Comparison of ENCODE assay signal across 2 cellular contexts in the genomic region with DNA sequence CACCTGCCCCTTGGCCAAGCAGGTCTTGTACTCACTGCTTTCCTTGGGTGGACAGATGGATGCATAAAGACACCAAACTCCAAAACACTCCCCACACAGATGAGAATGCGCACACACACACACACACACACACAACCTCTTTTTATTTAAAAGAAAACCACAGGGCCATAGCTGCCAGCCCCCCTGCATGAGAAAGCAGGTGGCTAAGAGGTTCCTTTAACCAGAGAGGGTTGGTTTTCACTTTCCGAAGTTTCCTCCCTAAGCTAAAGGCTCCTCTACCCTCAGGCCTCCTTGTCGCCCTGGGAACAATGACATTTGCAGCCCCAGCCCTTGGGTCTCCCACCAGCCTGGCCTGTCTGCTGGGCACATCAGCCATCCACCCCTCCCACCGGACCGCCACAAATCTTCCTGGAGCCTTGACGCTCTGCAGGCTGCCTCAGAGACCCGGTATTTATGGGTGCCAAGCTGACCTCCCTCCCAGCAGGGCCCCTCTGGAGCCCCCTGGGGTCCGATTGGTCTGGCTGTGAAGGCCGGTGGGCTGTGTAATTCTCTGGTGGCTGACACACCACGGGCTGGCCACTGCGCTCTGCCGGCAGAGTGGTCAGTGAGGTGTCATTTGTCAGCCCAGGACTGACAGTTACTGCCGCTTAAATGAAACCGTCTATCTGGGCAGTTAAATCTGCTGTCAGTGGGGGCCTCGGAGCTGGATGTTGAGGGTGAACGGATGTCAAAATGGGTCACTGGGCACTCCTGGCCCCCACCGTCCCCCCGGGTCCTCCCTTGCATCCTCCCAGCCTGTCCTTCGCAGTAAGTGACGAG.
TF ChIP-seq lines count a peak whose summit lies in the region.

No MANE protein-coding gene starts in this region.

TF ChIP-seq in HepG2, 621 proteins besides CTCF, POLR2A, EP300 and RAD21:
- TF ChIP-seq KAT2B (IDR thresholded peaks at IDR 0.05; ENCODE audit: borderline replicate concordance, low read depth, low read length): no peak
- TF ChIP-seq NFYB (CRISPR knock-in tag; IDR thresholded peaks at IDR 0.05): no peak
- no peak for TF ChIP-seq ZBED4 (CRISPR knock-in tag; IDR thresholded peaks at IDR 0.05; ENCODE audit: borderline replicate concordance)
- no peak for TF ChIP-seq ZNF672 (CRISPR knock-in tag; IDR thresholded peaks at IDR 0.05)
- 0 out of 2 replicates have a peak, but pooled peaks have one; percentile 7 for TF ChIP-seq AKAP8 (CRISPR knock-in tag; IDR thresholded peaks at IDR 0.05)
- TF ChIP-seq, protein P1, sequence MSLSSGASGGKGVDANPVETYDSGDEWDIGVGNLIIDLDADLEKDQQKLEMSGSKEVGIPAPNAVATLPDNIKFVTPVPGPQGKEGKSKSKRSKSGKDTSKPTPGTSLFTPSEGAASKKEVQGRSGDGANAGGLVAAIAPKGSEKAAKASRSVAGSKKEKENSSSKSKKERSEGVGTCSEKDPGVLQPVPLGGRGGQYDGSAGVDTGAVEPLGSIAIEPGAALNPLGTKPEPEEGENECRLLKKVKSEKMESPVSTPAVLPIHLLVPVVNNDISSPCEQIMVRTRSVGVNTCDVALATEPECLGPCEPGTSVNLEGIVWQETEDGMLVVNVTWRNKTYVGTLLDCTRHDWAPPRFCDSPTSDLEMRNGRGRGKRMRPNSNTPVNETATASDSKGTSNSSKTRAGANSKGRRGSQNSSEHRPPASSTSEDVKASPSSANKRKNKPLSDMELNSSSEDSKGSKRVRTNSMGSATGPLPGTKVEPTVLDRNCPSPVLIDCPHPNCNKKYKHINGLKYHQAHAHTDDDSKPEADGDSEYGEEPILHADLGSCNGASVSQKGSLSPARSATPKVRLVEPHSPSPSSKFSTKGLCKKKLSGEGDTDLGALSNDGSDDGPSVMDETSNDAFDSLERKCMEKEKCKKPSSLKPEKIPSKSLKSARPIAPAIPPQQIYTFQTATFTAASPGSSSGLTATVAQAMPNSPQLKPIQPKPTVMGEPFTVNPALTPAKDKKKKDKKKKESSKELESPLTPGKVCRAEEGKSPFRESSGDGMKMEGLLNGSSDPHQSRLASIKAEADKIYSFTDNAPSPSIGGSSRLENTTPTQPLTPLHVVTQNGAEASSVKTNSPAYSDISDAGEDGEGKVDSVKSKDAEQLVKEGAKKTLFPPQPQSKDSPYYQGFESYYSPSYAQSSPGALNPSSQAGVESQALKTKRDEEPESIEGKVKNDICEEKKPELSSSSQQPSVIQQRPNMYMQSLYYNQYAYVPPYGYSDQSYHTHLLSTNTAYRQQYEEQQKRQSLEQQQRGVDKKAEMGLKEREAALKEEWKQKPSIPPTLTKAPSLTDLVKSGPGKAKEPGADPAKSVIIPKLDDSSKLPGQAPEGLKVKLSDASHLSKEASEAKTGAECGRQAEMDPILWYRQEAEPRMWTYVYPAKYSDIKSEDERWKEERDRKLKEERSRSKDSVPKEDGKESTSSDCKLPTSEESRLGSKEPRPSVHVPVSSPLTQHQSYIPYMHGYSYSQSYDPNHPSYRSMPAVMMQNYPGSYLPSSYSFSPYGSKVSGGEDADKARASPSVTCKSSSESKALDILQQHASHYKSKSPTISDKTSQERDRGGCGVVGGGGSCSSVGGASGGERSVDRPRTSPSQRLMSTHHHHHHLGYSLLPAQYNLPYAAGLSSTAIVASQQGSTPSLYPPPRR (CRISPR knock-in tag; IDR thresholded peaks at IDR 0.05; ENCODE audit: borderline replicate concordance): no peak
- no peak for TF ChIP-seq SIX1 (CRISPR knock-in tag; IDR thresholded peaks at IDR 0.05; ENCODE audit: borderline replicate concordance)
- TF ChIP-seq KLF6 (CRISPR knock-in tag; IDR thresholded peaks at IDR 0.05): no peak
- TF ChIP-seq SMYD3 (CRISPR knock-in tag; IDR thresholded peaks at IDR 0.05): no peak
- TF ChIP-seq ZNF44 (CRISPR knock-in tag; IDR thresholded peaks at IDR 0.05): no peak
- TF ChIP-seq REL (CRISPR knock-in tag; conservative IDR thresholded peaks at IDR 0.05): no peak
- no peak for TF ChIP-seq ZNF282 (IDR thresholded peaks at IDR 0.05; ENCODE audit: partially characterized antibody)
- TF ChIP-seq RBFOX2 (IDR thresholded peaks at IDR 0.05; ENCODE audit: low read depth, low read length): 0 out of 2 replicates have a peak, but pooled peaks have one; percentile 16
- no peak for TF ChIP-seq NBN (conservative IDR thresholded peaks at IDR 0.05)
- TF ChIP-seq NR2F1 (CRISPR knock-in tag; IDR thresholded peaks at IDR 0.05): no peak
- TF ChIP-seq AGO2 (optimal IDR thresholded peaks at IDR 0.05; ENCODE audit: low read depth, low read length): peak; percentile 43
- TF ChIP-seq HMG20B (CRISPR knock-in tag; conservative IDR thresholded peaks at IDR 0.05): no peak
- no peak for TF ChIP-seq ZMYM4 (CRISPR knock-in tag; IDR thresholded peaks at IDR 0.05)

TF ChIP-seq in GM12878, 131 proteins besides CTCF, POLR2A, EP300 and RAD21:
- TF ChIP-seq TCF3 (IDR thresholded peaks at IDR 0.05; ENCODE audit: borderline replicate concordance, insufficient read depth, low read depth, low read length) (peak; percentile 28; the same call in 1 of the 2 replicates), USF1 (IDR thresholded peaks at IDR 0.05; ENCODE audit: borderline replicate concordance, extremely low read length, insufficient read depth, low read depth, low read length) (no peak), E2F8 (IDR thresholded peaks at IDR 0.05; ENCODE audit: low read depth, partially characterized antibody) (no peak), RUNX3 (IDR thresholded peaks at IDR 0.05; ENCODE audit: low read length) (peak; percentile 64)
